Comparison of ENCODE assay signal across 1 cellular context in the genomic region with DNA sequence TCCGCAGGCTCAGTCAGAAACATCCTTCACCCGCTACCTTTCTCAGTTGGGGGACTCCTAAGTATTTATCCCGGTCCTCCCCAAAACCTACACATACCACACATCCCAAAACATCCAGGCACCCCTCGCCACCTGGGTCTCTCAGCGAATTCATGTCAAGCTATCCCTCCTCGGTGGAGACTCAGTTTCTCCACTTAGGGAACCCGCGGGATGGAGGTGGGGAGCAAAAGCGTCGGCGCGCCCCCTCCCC.
TF ChIP-seq lines count a peak whose summit lies in the region.

No MANE protein-coding gene starts in this region.

TF ChIP-seq in endothelial cell of umbilical vein, 7 proteins besides CTCF, POLR2A, EP300 and RAD21:
- TF ChIP-seq EZH2 (IDR thresholded peaks at IDR 0.05; ENCODE audit: borderline replicate concordance, low read depth, low read length, severe bottlenecking) = no peak
- no peak for TF ChIP-seq POLR2AphosphoS5 (IDR thresholded peaks at IDR 0.05; ENCODE audit: insufficient read depth, low read depth, low read length)
- TF ChIP-seq JUN (IDR thresholded peaks at IDR 0.05; ENCODE audit: borderline replicate concordance, insufficient read depth, insufficient read length, low read depth) = no peak
- TF ChIP-seq GATA2 (IDR thresholded peaks at IDR 0.05; ENCODE audit: insufficient read depth, insufficient read length, low read depth, low read length) = no peak
- TF ChIP-seq FOS (IDR thresholded peaks at IDR 0.05; ENCODE audit: borderline replicate concordance, insufficient read depth, low read length) = no peak
- TF ChIP-seq, protein P1, sequence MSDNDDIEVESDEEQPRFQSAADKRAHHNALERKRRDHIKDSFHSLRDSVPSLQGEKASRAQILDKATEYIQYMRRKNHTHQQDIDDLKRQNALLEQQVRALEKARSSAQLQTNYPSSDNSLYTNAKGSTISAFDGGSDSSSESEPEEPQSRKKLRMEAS (IDR thresholded peaks at IDR 0.05; ENCODE audit: insufficient read depth, insufficient read length) = no peak
- TF ChIP-seq MYC (IDR thresholded peaks at IDR 0.05; ENCODE audit: low read depth, low read length) = no peak
